Comparison of ENCODE assay signal across 8 cellular contexts in genomic region chrX:30889147-30890125, GRCh38. TPM values are rescaled to one million over a fixed set of nuclear protein-coding genes. Genes with fewer than 3 reads are reported as not detected.
A peak's percentile ranks its signal among the peaks of the same experiment; 100 is the strongest.
DNase-seq lines count a peak whose midpoint lies in the region; ATAC-seq, FAIRE-seq and TF ChIP-seq lines count a peak whose summit lies in the region.

Gene TAB3, minus strand, starts transcription at chrX:30889254. Its CDS starts 29,666 bp downstream, at chrX:30859588.

- no peaks in the 10 kb centered on the region for H3K27me3 ChIP-seq in HepG2 (ENCODE audit: control insufficient read depth in 1 of 2, insufficient read depth in 2 of 2, low read length in 2 of 2)

- peaks cover 0 to 10% (median 2%) of the 10 kb centered on the region in 3 donors for H3K27me3 Mint-ChIP-seq in CD14-positive monocyte (ENCODE audit: low read depth in 3 of 3)

- TSS peak; percentile 94 for BruUV-seq in HepG2 (replicated peaks; lab: Mats Ljungman, UMichigan)

- H3K4me3 ChIP-seq in HepG2 (replicated peaks in 1 of 3; ENCODE audit: insufficient read depth in 1 of 3, low read depth in 2 of 3, low read length in 3 of 3), result peak within 1 kb of the TSS; percentile 72 to 94 (median 84)

- TF ChIP-seq CTCF in CD14-positive monocyte (IDR thresholded peaks at IDR 0.05) (no peak), HepG2 (CRISPR knock-in tag; IDR thresholded peaks at IDR 0.05) (no peak)

- TF ChIP-seq EP300 in HepG2 (IDR thresholded peaks at IDR 0.05; ENCODE audit: low read depth in 2 of 2, low read length in 2 of 2) (no peak), HepG2 (CRISPR knock-in tag; IDR thresholded peaks at IDR 0.05; ENCODE audit: borderline replicate concordance) (no peak)

- CTCF ChIA-PET in HepG2 (lab: Yijun Ruan, JAX; ENCODE audit: low intra/inter-chr PET ratio, low total read pairs), result no interaction called here

- no peak; the same call in 1 of the 2 replicates for TF ChIP-seq RAD21 in HepG2 (CRISPR knock-in tag; IDR thresholded peaks at IDR 0.05)

- DNase-seq in CD14-positive monocyte (ENCODE audit: low spot score), result peak; percentile 94
- peak; percentile 99 for DNase-seq in NCI-H82 (lab: John Stamatoyannopoulos, UW)
- peak; percentile 88 to 92 for DNase-seq in activated CD4-positive, alpha-beta T cell treated with anti-CD3 and anti-CD28 coated beads, Interleukin-2, amount 50 U/mL, for 48 hours
- peak; percentile 91 to 96 for DNase-seq in dermis microvascular lymphatic vessel endothelial cell (ENCODE audit: low read depth in 2 of 2)
- DNase-seq in HepG2 (ENCODE audit: low spot score), result peak; percentile 94
- peak; percentile 88 for DNase-seq in stimulated activated CD4-positive, alpha-beta T cell treated with anti-CD3 and anti-CD28 coated beads, Interleukin-4, amount 100 ng/mL, for 1 hour

- ATAC-seq in GM19397 (IDR thresholded peaks at IDR 0.05; ENCODE audit: unreplicated experiment) (peak; percentile 97), HG03571 (IDR thresholded peaks at IDR 0.05; ENCODE audit: unreplicated experiment) (peak; percentile 93), HepG2 (peak; percentile 92)

- in situ Hi-C loops in HepG2 (cut with HindIII; ENCODE audit: extremely low pct_ligation_motif_present, low pct_unique_long_range_greater_than_20kb), result no loop called here

- peak; percentile 39 to 58; a peak in 3 of 4 replicates for TF ChIP-seq POLR2A in HepG2 (IDR thresholded peaks at IDR 0.05; ENCODE audit: insufficient read depth in 1 of 2, low read depth in 2 of 2, low read length in 2 of 2)

- peaks cover 44% of the 10 kb centered on the region for H3K79me2 ChIP-seq in HepG2 (ENCODE audit: insufficient read depth, low read length)

- no peaks in the 10 kb centered on the region for H3K9me3 ChIP-seq in HepG2 (ENCODE audit: low read length)

- peak within 1 kb of the TSS; percentile 87 to 92 for H3K4me3 Mint-ChIP-seq in CD14-positive monocyte

- POLR2A ChIA-PET in HepG2 (lab: Yijun Ruan, JAX), result interaction anchor here (0.6 to 1.5 kb wide), 6 partner anchors 13 to 355 kb away, joined by 3 to 7 read pairs (median 5); no protein-coding TSS in a partner anchor

- peak within 1 kb of the TSS; percentile 76 for H3K27ac ChIP-seq in HepG2 (ENCODE audit: extremely low read length, insufficient read depth, low read length)

- no peaks in the 10 kb centered on the region; a peak in 1 of 5 replicates for H3K36me3 ChIP-seq in HepG2 (replicated peaks in 1 of 2; ENCODE audit: control insufficient read depth in 1 of 2, insufficient read depth in 2 of 2, low read length in 2 of 2)

- 5% methylated on average over 2 of the region's 62 CpGs for WGBS in HepG2 (ENCODE audit: low lambda C conversion rate)

- peaks cover 0 to 12% (median under 1%) of the 10 kb centered on the region in 7 donors for H3K9me3 Mint-ChIP-seq in CD14-positive monocyte

- peaks cover 0 to 2% of the 10 kb centered on the region in 2 donors for H3K36me3 Mint-ChIP-seq in CD14-positive monocyte

- peak within 1 kb of the TSS; percentile 72 for H2AFZ ChIP-seq in HepG2 (ENCODE audit: low read length)

- H3K27ac Mint-ChIP-seq in CD14-positive monocyte, result peak within 1 kb of the TSS; percentile 88 to 96 (median 93)

- H3K4me1 Mint-ChIP-seq in CD14-positive monocyte, result peaks cover 21% of the 10 kb centered on the region

- H4K20me1 ChIP-seq in HepG2 (ENCODE audit: insufficient read depth, low read length), result no peaks in the 10 kb centered on the region

- peak; percentile 90 for FAIRE-seq in HepG2 (lab: Jason Lieb, UNC)

- peak within 1 kb of the TSS; percentile 84 for H3K9ac ChIP-seq in HepG2 (ENCODE audit: insufficient read depth, low read depth, low read length)

- peak within 1 kb of the TSS; percentile 85 for H3K4me2 ChIP-seq in HepG2 (ENCODE audit: low read depth, low read length)

- peaks cover 34% of the 10 kb centered on the region for H3K4me1 ChIP-seq in HepG2 (ENCODE audit: insufficient read depth, low read length)

- intact Hi-C loops in CD14-positive monocyte (cut with micrococcal nuclease) (no loop called here), HepG2 (cut with micrococcal nuclease; ENCODE audit: unreplicated experiment) (loop anchor here (1.0 to 10.0 kb wide), 3 partner anchors 15 to 85 kb away; no protein-coding TSS in a partner anchor)

TF ChIP-seq in HepG2, 621 proteins besides CTCF, POLR2A, EP300 and RAD21 (continues in another document):
- no peak for TF ChIP-seq ZNF576 (CRISPR knock-in tag; IDR thresholded peaks at IDR 0.05)
- TF ChIP-seq NFE2 (CRISPR knock-in tag; IDR thresholded peaks at IDR 0.05), result no peak
- peak; percentile 87 for TF ChIP-seq ETV5 (CRISPR knock-in tag; IDR thresholded peaks at IDR 0.05; ENCODE audit: borderline replicate concordance)
- no peak for TF ChIP-seq TBL1XR1 (IDR thresholded peaks at IDR 0.05; ENCODE audit: borderline replicate concordance, low read length, partially characterized antibody)
- no peak for TF ChIP-seq BCL3 (CRISPR knock-in tag; IDR thresholded peaks at IDR 0.05)
- TF ChIP-seq CREM (IDR thresholded peaks at IDR 0.05), result peak; percentile 79
- TF ChIP-seq CREM (CRISPR knock-in tag; IDR thresholded peaks at IDR 0.05), result no peak
- TF ChIP-seq ZFP41 (CRISPR knock-in tag; IDR thresholded peaks at IDR 0.05; ENCODE audit: borderline replicate concordance), result no peak
- TF ChIP-seq CEBPG (CRISPR knock-in tag; IDR thresholded peaks at IDR 0.05), result no peak
- TF ChIP-seq SUZ12 (IDR thresholded peaks at IDR 0.05; ENCODE audit: low read depth, low read length), result no peak
- no peak for TF ChIP-seq USF2 (IDR thresholded peaks at IDR 0.05; ENCODE audit: low read depth, low read length)
- no peak for TF ChIP-seq USF2 (CRISPR knock-in tag; IDR thresholded peaks at IDR 0.05; ENCODE audit: borderline replicate concordance)
- TF ChIP-seq ZIK1 (CRISPR knock-in tag; IDR thresholded peaks at IDR 0.05; ENCODE audit: borderline replicate concordance, low read depth), result no peak
- TF ChIP-seq JDP2 (CRISPR knock-in tag; IDR thresholded peaks at IDR 0.05; ENCODE audit: borderline replicate concordance), result no peak
- no peak for TF ChIP-seq NR2F6 (IDR thresholded peaks at IDR 0.05)
- TF ChIP-seq NR2F6 (CRISPR knock-in tag; IDR thresholded peaks at IDR 0.05), result peak; percentile 11; the same call in 1 of the 2 replicates
- TF ChIP-seq ZNF251 (CRISPR knock-in tag; IDR thresholded peaks at IDR 0.05), result no peak
- TF ChIP-seq ZNF709 (CRISPR knock-in tag; IDR thresholded peaks at IDR 0.05), result no peak
- TF ChIP-seq FOSL2 (CRISPR knock-in tag; IDR thresholded peaks at IDR 0.05), result peak; percentile 62

RNA-seq across cellular contexts. Expression of gene TAB3, which starts in this region (rescaled TPM):
- 1 to 10 TPM; 4.4 to 5.4 TPM for polyA plus RNA-seq in CD14-positive monocyte
- total RNA-seq in dermis microvascular lymphatic vessel endothelial cell, result 4.5 and 6.8 TPM in 2 replicates
- total RNA-seq in HepG2 (2016; rRNA removed; fragmentation: Illumina TruSeq; extraction: Trizol), result 27.2 and 35.8 TPM in 2 replicates
- total RNA-seq in HepG2 (2016; cell fraction: cytosol; rRNA removed; fragmentation: Illumina TruSeq; extraction: Trizol; ENCODE audit: low read depth), result 4.2 and 5.3 TPM in 2 replicates
- total RNA-seq in HepG2 (2016; cell fraction: insoluble cytoplasmic fraction; rRNA removed; fragmentation: Illumina TruSeq; extraction: Trizol), result 28.1 and 29.2 TPM in 2 replicates
- total RNA-seq in HepG2 (2016; cell fraction: membrane; rRNA removed; fragmentation: Illumina TruSeq; extraction: Trizol), result 18.8 and 21.0 TPM in 2 replicates
- 39.7 and 44.2 TPM in 2 replicates for total RNA-seq in HepG2 (2016; cell fraction: nucleus; rRNA removed; fragmentation: Illumina TruSeq; extraction: Trizol)
- 46.0 and 59.8 TPM in 2 replicates for polyA plus RNA-seq in HepG2 (2011; rRNA removed)
- polyA plus RNA-seq in HepG2 (2011; cell fraction: cytosol; rRNA removed), result 26.3 and 35.4 TPM in 2 replicates
- polyA plus RNA-seq in HepG2 (2011; cell fraction: nucleus; rRNA removed), result 64.3 and 66.3 TPM in 2 replicates
- polyA plus RNA-seq in HepG2 (2012), result 33.8 and 46.3 TPM in 2 replicates
- 2.9 and 3.0 TPM in 2 replicates for polyA plus RNA-seq in HepG2 (2016; cell fraction: cytosol; fragmentation: Illumina TruSeq; extraction: Trizol; ENCODE audit: low read depth)
- 36.1 and 39.7 TPM in 2 replicates for polyA plus RNA-seq in HepG2 (2016; cell fraction: insoluble cytoplasmic fraction; fragmentation: Illumina TruSeq; extraction: Trizol; ENCODE audit: low read depth)
- 14.1 and 15.1 TPM in 2 replicates for polyA plus RNA-seq in HepG2 (2016; cell fraction: membrane; fragmentation: Illumina TruSeq; extraction: Trizol; ENCODE audit: low read depth)
- polyA plus RNA-seq in HepG2 (2016; cell fraction: nucleus; fragmentation: Illumina TruSeq; extraction: Trizol; ENCODE audit: insufficient read depth, low read depth), result 82.5 and 98.3 TPM in 2 replicates
- 32.7 and 35.7 TPM in 2 replicates for polyA minus RNA-seq in HepG2 (2011; rRNA and poly(A)+ RNA removed; ENCODE audit: low replicate concordance)
- polyA minus RNA-seq in HepG2 (2011; cell fraction: cytosol; rRNA and poly(A)+ RNA removed), result 26.5 and 28.4 TPM in 2 replicates
- 91.2 and 95.0 TPM in 2 replicates for polyA minus RNA-seq in HepG2 (2011; cell fraction: nucleus; rRNA and poly(A)+ RNA removed)

Comparison
In these comparisons a context has a peak if more than half of its experiments do, and no peak if none do; other contexts are left out.
1. Peak in every context shown above with its lines: DNase-seq, ATAC-seq, H3K4me3 ChIP-seq and H3K27ac ChIP-seq.